In the genomic region with DNA sequence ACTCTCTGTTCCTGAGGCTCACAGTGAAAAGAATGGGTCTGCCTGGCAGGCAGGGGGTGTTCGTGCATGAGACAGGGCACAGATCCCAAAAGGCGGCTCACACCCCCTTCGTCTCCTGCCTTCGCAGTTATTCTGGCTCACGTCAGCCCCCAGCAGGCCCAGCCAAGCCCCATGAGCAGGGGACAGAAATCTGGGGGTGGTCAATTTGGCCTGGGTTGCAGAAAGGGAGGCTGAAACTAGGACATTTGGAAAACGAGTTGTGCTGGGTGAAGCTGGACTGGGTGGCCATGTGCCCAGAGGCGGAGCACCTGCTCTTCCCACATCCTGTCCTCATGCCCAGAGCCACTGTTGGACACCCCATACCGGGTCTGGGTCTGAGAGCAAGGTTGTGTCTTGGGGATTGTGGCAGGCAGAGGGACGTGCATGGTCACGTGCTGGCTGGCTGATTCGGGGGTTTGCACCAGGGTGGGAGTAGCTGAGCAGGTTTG, we compare ENCODE assay signal across 11 cellular contexts.
A peak's percentile ranks its signal among the peaks of the same experiment; 100 is the strongest.
DNase-seq lines count a peak whose midpoint lies in the region; ATAC-seq and TF ChIP-seq lines count a peak whose summit lies in the region.
"Had no signal": no experiment of that assay in that cellular context is flagged by ENCODE, and none has a peak within 500 bp of the region (broad histone marks: within the 10 kb centered on the region; RNA-seq: fewer than 3 reads in every experiment).

No MANE protein-coding gene starts in this region.

- no peak overlapping the region for H2AFZ ChIP-seq in mesenchymal stem cell (ENCODE audit: low read depth, low read length)

- H2BK12ac ChIP-seq in mesenchymal stem cell (ENCODE audit: low read length in 2 of 2), result peak overlapping the region in 1 of 2 experiments; percentile 37

- H3K27me3 ChIP-seq in mesenchymal stem cell (ENCODE audit: control insufficient read depth in 1 of 2, insufficient read depth in 1 of 2, low read length in 2 of 2) (no peaks in the 10 kb centered on the region), lower lobe of right lung (ENCODE audit: low read depth) (no peaks in the 10 kb centered on the region)
- H3K27me3 ChIP-seq: ovary had no signal

- H3K4me3 ChIP-seq in mesenchymal stem cell (ENCODE audit: insufficient read depth in 1 of 2, low read depth in 1 of 2, low read length in 2 of 2), result no peak overlapping the region
- no peak overlapping the region for H3K4me3 ChIP-seq in lower lobe of right lung
- H3K4me3 ChIP-seq: ovary had no signal

- peak overlapping the region; percentile 31 for H2AK5ac ChIP-seq in mesenchymal stem cell (ENCODE audit: low read length, severe bottlenecking)

- H3K9ac ChIP-seq in mesenchymal stem cell (ENCODE audit: low read length), result no peak overlapping the region

- no peak overlapping the region for H2BK15ac ChIP-seq in mesenchymal stem cell (ENCODE audit: low read depth, poor library complexity, severe bottlenecking)

- H3K18ac ChIP-seq in mesenchymal stem cell (ENCODE audit: low read depth in 1 of 2, low read length in 2 of 2), result peak overlapping the region; percentile 12 to 23

- H4K91ac ChIP-seq in mesenchymal stem cell (ENCODE audit: low read length), result peak overlapping the region; percentile 54

- H3K4me2 ChIP-seq in mesenchymal stem cell (ENCODE audit: low read length, poor library complexity, severe bottlenecking), result no peak overlapping the region

- H3K4me1 ChIP-seq in mesenchymal stem cell (ENCODE audit: control insufficient read depth, insufficient read depth, low read depth, low read length) (peaks cover 14% of the 10 kb centered on the region), lower lobe of right lung (peaks cover 27% of the 10 kb centered on the region)

- H3K9me3 ChIP-seq in mesenchymal stem cell (ENCODE audit: control insufficient read depth, low read length) (no peaks in the 10 kb centered on the region), lower lobe of right lung (no peaks in the 10 kb centered on the region)
- H3K9me3 ChIP-seq: ovary had no signal

- H3K4ac ChIP-seq in mesenchymal stem cell (ENCODE audit: low read depth in 1 of 2, low read length in 2 of 2), result peak overlapping the region in 1 of 2 experiments; percentile 10

- peak overlapping the region; percentile 75 for H3K27ac ChIP-seq in caudate nucleus (ENCODE audit: low read depth, low read length)
- no peak overlapping the region for H3K27ac ChIP-seq in mesenchymal stem cell (ENCODE audit: low read length, poor library complexity, severe bottlenecking)
- H3K27ac ChIP-seq in substantia nigra (ENCODE audit: low read depth, low read length, poor library complexity, severe bottlenecking), result peak overlapping the region; percentile 74
- no peak overlapping the region for H3K27ac ChIP-seq in lower lobe of right lung
- H3K27ac ChIP-seq: 22Rv1, ovary had no signal

- intact Hi-C loops in lower lobe of right lung (cut with DNase I), result no loop called here

- H3K23ac ChIP-seq in mesenchymal stem cell (ENCODE audit: low read length in 2 of 2), result no peak overlapping the region

- peak overlapping the region; percentile 61 for H4K8ac ChIP-seq in mesenchymal stem cell (ENCODE audit: low read length)

- no peak for ATAC-seq in GM19455 (IDR thresholded peaks at IDR 0.05; ENCODE audit: unreplicated experiment)
- ATAC-seq in lower lobe of right lung, result no peak

- peaks cover 21% of the 10 kb centered on the region for H3K79me1 ChIP-seq in mesenchymal stem cell (replicated peaks; ENCODE audit: low read length, poor library complexity, severe bottlenecking)

- peak overlapping the region in 1 of 2 experiments; percentile 23 for H3K14ac ChIP-seq in mesenchymal stem cell (ENCODE audit: low read length in 2 of 2)

- H2BK120ac ChIP-seq in mesenchymal stem cell (ENCODE audit: low read depth, low read length), result peak overlapping the region; percentile 24

- TF ChIP-seq CTCF in lower lobe of right lung (IDR thresholded peaks at IDR 0.05), result no peak

- DNase-seq in NCI-H2029 (lab: John Stamatoyannopoulos, UW) (peak; percentile 14), NCI-H2029 treated with DMSO at 0.1 percent for 48 hours (lab: John Stamatoyannopoulos, UW) (no peak), caudate nucleus (lab: John Stamatoyannopoulos, UW) (peak in 48 of 61 donors; percentile 28 to 94 (median 64)), mesenchymal stem cell (no peak), substantia nigra (lab: John Stamatoyannopoulos, UW) (peak in 38 of 49 donors; percentile 22 to 89 (median 75)), lower lobe of right lung (no peak)
- no peak for DNase-seq in activated CD4-positive, alpha-beta T cell treated with anti-CD3 and anti-CD28 coated beads, Interleukin-2, amount 50 U/mL, for 48 hours
- DNase-seq: NCI-H1417 treated with DMSO at 0.1 percent for 48 hours, ovary had no signal

- WGBS in mesenchymal stem cell, result 97% methylated on average over 11 of the region's 11 CpGs

- peaks cover 51 to 82% of the 10 kb centered on the region in 2 experiments for H3K36me3 ChIP-seq in mesenchymal stem cell (ENCODE audit: control insufficient read depth in 1 of 2, insufficient read depth in 2 of 2, low read depth in 1 of 2, low read length in 2 of 2)
- peaks cover 53% of the 10 kb centered on the region for H3K36me3 ChIP-seq in lower lobe of right lung
- H3K36me3 ChIP-seq: ovary had no signal

- no peak overlapping the region for H2BK5ac ChIP-seq in mesenchymal stem cell (ENCODE audit: low read depth, low read length, poor library complexity, severe bottlenecking)

Comparison
In these comparisons a context has a peak if more than half of its experiments do, and no peak if none do; other contexts are left out.
1. DNase-seq: peak in NCI-H2029 (single experiment), caudate nucleus (48 of 61) and substantia nigra (38 of 49); none in NCI-H2029 treated with DMSO at 0.1 percent for 48 hours (single experiment), mesenchymal stem cell (single experiment), activated CD4-positive, alpha-beta T cell treated with anti-CD3 and anti-CD28 coated beads, Interleukin-2, amount 50 U/mL, for 48 hours (0 of 2) and lower lobe of right lung (single experiment).
2. H3K27ac ChIP-seq: peak in caudate nucleus (single experiment) and substantia nigra (single experiment); none in mesenchymal stem cell (single experiment) and lower lobe of right lung (single experiment).